8 cellular contexts compared by ENCODE assay signal in genomic region chr1:234372011-234372757, GRCh38. TPM values are rescaled to one million over a fixed set of nuclear protein-coding genes. Genes with fewer than 3 reads are reported as not detected.
A peak's percentile ranks its signal among the peaks of the same experiment; 100 is the strongest.
DNase-seq lines count a peak whose midpoint lies in the region; ATAC-seq and TF ChIP-seq lines count a peak whose summit lies in the region.

No MANE protein-coding gene starts in this region.

- intact Hi-C loops in cardiac septum (cut with DNase I) (loop anchor here (5.0 kb wide), 1 partner anchor 105 kb away; the partner anchor contains the start of gene TARBP1), upper lobe of right lung (cut with DNase I) (no loop called here), sciatic nerve (cut with DNase I) (no loop called here)

- peak overlapping the region; percentile 96 to 98 for H3K27ac Mint-ChIP-seq in activated naive CD4-positive, alpha-beta T cell treated with anti-CD3 and anti-CD28 coated beads, Interleukin-2, amount 50 U/mL, for 72 hours

- H3K9ac ChIP-seq in liver (ENCODE audit: low read depth in 1 of 2, low read length in 2 of 2) = peak overlapping the region; percentile 84 to 98

- H3K36me3 ChIP-seq in cardiac muscle cell (peaks cover 10% of the 10 kb centered on the region), liver (ENCODE audit: control insufficient read depth in 4 of 4, insufficient read depth in 3 of 4, low read depth in 1 of 4, low read length in 3 of 4) (peaks cover 3 to 7% (median 5%) of the 10 kb centered on the region in 4 donors), upper lobe of right lung (peaks cover 9% of the 10 kb centered on the region)

- TF ChIP-seq RAD21 in liver (IDR thresholded peaks at IDR 0.05) = no peak

- H3K27me3 ChIP-seq in cardiac muscle cell (peaks cover 16% of the 10 kb centered on the region), liver (ENCODE audit: control insufficient read depth in 4 of 4, insufficient read depth in 4 of 4, low read length in 3 of 4) (no peaks in the 10 kb centered on the region), upper lobe of right lung (no peaks in the 10 kb centered on the region)

- ATAC-seq in activated naive CD4-positive, alpha-beta T cell treated with anti-CD3 and anti-CD28 coated beads, Interleukin-2, amount 50 U/mL, for 72 hours = no peak
- ATAC-seq in upper lobe of right lung = no peak
- no peak for ATAC-seq in sciatic nerve
- ATAC-seq in HG03039 (IDR thresholded peaks at IDR 0.05; ENCODE audit: unreplicated experiment) = no peak

- H3K4me1 ChIP-seq in cardiac muscle cell (ENCODE audit: low read depth) = peaks cover 13% of the 10 kb centered on the region
- H3K4me1 ChIP-seq in liver (ENCODE audit: control insufficient read depth in 4 of 4, insufficient read depth in 4 of 4, low read length in 3 of 4) = peaks cover 0 to 26% (median 18%) of the 10 kb centered on the region in 4 donors
- peaks cover 14% of the 10 kb centered on the region for H3K4me1 ChIP-seq in upper lobe of right lung

- no peaks in the 10 kb centered on the region for H3K9me3 ChIP-seq in cardiac muscle cell (ENCODE audit: low read depth)
- no peaks in the 10 kb centered on the region for H3K9me3 ChIP-seq in liver (ENCODE audit: control insufficient read depth in 4 of 4, low read length in 3 of 4)
- no peaks in the 10 kb centered on the region for H3K9me3 ChIP-seq in upper lobe of right lung

- TF ChIP-seq CTCF in cardiac muscle cell (IDR thresholded peaks at IDR 0.05; ENCODE audit: low read depth, low read length) (no peak), liver (IDR thresholded peaks at IDR 0.05; ENCODE audit: low read depth, low read length, missing input control) (no peak), upper lobe of right lung (IDR thresholded peaks at IDR 0.05) (no peak)

- peak in 1 of 2 donors; percentile 3 for DNase-seq in cardiac muscle cell (ENCODE audit: low read depth in 1 of 2, low spot score in 1 of 2)
- no peak for DNase-seq in cardiac septum (ENCODE audit: low spot score)
- no peak for DNase-seq in activated naive CD4-positive, alpha-beta T cell treated with anti-CD3 and anti-CD28 coated beads, Interleukin-2, amount 50 U/mL, for 72 hours (ENCODE audit: low spot score in 2 of 2)
- no peak for DNase-seq in upper lobe of right lung
- no peak for DNase-seq in sciatic nerve (ENCODE audit: low spot score)
- DNase-seq in foreskin melanocyte = no peak

- no peaks in the 10 kb centered on the region for H3K9me3 Mint-ChIP-seq in activated naive CD4-positive, alpha-beta T cell treated with anti-CD3 and anti-CD28 coated beads, Interleukin-2, amount 50 U/mL, for 72 hours

- peak overlapping the region; percentile 67 for H3K4me3 ChIP-seq in cardiac muscle cell
- peak overlapping the region; percentile 78 to 97 (median 83) for H3K4me3 ChIP-seq in liver (ENCODE audit: low read depth in 1 of 3, low read length in 3 of 3)
- H3K4me3 ChIP-seq in upper lobe of right lung = peak overlapping the region; percentile 89

- H3K36me3 Mint-ChIP-seq in activated naive CD4-positive, alpha-beta T cell treated with anti-CD3 and anti-CD28 coated beads, Interleukin-2, amount 50 U/mL, for 72 hours = peaks cover 30 to 34% of the 10 kb centered on the region in 2 donors

- no peak overlapping the region for H3K27ac ChIP-seq in cardiac muscle cell
- peak overlapping the region; percentile 20 to 34 for H3K27ac ChIP-seq in liver (ENCODE audit: low read depth in 1 of 2, low read length in 2 of 2)
- H3K27ac ChIP-seq in upper lobe of right lung = no peak overlapping the region

- WGBS in liver = 29% methylated on average over 9 of the region's 9 CpGs

TF ChIP-seq in liver, 16 proteins besides CTCF, POLR2A, EP300 and RAD21:
- TF ChIP-seq, protein P1, sequence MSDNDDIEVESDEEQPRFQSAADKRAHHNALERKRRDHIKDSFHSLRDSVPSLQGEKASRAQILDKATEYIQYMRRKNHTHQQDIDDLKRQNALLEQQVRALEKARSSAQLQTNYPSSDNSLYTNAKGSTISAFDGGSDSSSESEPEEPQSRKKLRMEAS (IDR thresholded peaks at IDR 0.05) = no peak
- no peak for TF ChIP-seq GABPA (IDR thresholded peaks at IDR 0.05 in 1 of 2, conservative IDR thresholded peaks at IDR 0.05 in 1 of 2)
- no peak for TF ChIP-seq JUND (IDR thresholded peaks at IDR 0.05)

RNA-seq across cellular contexts. Expression of gene COA6, which starts 1.1 kb away (rescaled TPM):
- total RNA-seq in cardiac muscle cell (24.9 and 32.1 TPM in 2 replicates), cardiac septum (30.0 TPM), liver (10 to 100 TPM in 1 of 2 donors, 1 to 10 TPM in 1; 5.3 to 17.9 TPM), upper lobe of right lung (25.0 TPM), sciatic nerve (13.4 TPM)
- polyA plus RNA-seq in cardiac muscle cell (61.7 and 82.5 TPM in 2 replicates), liver (10 to 100 TPM; 19.4 to 37.0 TPM)
- total RNA-seq in activated naive CD4-positive, alpha-beta T cell treated with anti-CD3 and anti-CD28 coated beads, Interleukin-2, amount 50 U/mL, for 72 hours = 10 to 100 TPM; 58.9 to 79.4 TPM

Comparison
In these comparisons a context has a peak if more than half of its experiments do, and no peak if none do; other contexts are left out.
1. H3K27ac ChIP-seq: peak in liver (2 of 2); none in cardiac muscle cell (single experiment) and upper lobe of right lung (single experiment).
2. Peak in every context shown above with its lines, with median percentiles within 50 percentile points of each other: H3K4me3 ChIP-seq.